Comparison of ENCODE assay signal across 20 cellular contexts in the genomic region with DNA sequence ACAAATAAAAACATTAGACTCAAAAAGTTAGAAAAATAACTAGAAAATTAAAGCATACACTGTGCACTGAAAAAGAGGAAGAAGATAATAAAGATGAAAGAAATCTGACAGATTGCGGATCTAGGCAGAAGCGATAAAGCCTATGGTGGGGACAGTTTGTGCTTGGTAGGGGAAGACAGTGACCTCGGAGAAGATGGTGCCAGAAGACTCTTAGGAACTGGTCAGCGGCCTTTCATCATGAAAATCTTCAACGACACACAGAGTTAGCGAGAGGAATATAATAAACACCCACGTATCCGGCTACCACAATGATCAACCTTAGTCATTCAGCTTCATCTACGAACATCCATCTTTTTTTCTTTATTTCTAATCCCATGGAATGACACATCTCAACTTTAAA.
DNase-seq lines count a peak whose midpoint lies in the region; ATAC-seq and TF ChIP-seq lines count a peak whose summit lies in the region.
"Had no signal": no experiment of that assay in that cellular context is flagged by ENCODE, and none has a peak within 500 bp of the region (broad histone marks: within the 10 kb centered on the region; RNA-seq: fewer than 3 reads in every experiment).

No MANE protein-coding gene starts in this region.

- peaks cover 69% of the 10 kb centered on the region for H3K4me1 Mint-ChIP-seq in glutamatergic neuron (ENCODE audit: low read depth, unreplicated experiment)
- peaks cover 57 to 71% of the 10 kb centered on the region in 2 donors for H3K4me1 Mint-ChIP-seq in natural killer cell treated with Interleukin-12 subunit alpha and Interleukin-12 subunit beta and Interleukin-15 and Interleukin-18, amount 100 ng/mL, for 72 hours (ENCODE audit: low read depth in 2 of 2)

- no peaks in the 10 kb centered on the region for H3K36me3 Mint-ChIP-seq in glutamatergic neuron (ENCODE audit: unreplicated experiment)
- H3K36me3 Mint-ChIP-seq in natural killer cell treated with Interleukin-12 subunit alpha and Interleukin-12 subunit beta and Interleukin-15 and Interleukin-18, amount 100 ng/mL, for 72 hours = no peaks in the 10 kb centered on the region

- H3K27me3 Mint-ChIP-seq in glutamatergic neuron (ENCODE audit: unreplicated experiment) = peaks cover 35% of the 10 kb centered on the region
- H3K27me3 Mint-ChIP-seq in natural killer cell treated with Interleukin-12 subunit alpha and Interleukin-12 subunit beta and Interleukin-15 and Interleukin-18, amount 100 ng/mL, for 72 hours = no peaks in the 10 kb centered on the region
- H3K27me3 Mint-ChIP-seq: activated naive CD4-positive, alpha-beta T cell treated with anti-CD3 and anti-CD28 coated beads, Interleukin-2, amount 10 ng/mL, durations not matched to agents 7 days and 5 days had no signal

- peaks cover 15% of the 10 kb centered on the region for H3K9me3 Mint-ChIP-seq in glutamatergic neuron (ENCODE audit: unreplicated experiment)
- no peaks in the 10 kb centered on the region for H3K9me3 Mint-ChIP-seq in natural killer cell treated with Interleukin-12 subunit alpha and Interleukin-12 subunit beta and Interleukin-15 and Interleukin-18, amount 100 ng/mL, for 72 hours

- H3K27me3 ChIP-seq in skeletal muscle tissue (ENCODE audit: control insufficient read depth in 3 of 3, insufficient read depth in 3 of 3, low read length in 3 of 3) = no peaks in the 10 kb centered on the region
- H3K27me3 ChIP-seq in tibial nerve = no peaks in the 10 kb centered on the region

- no peak overlapping the region for H3K9ac ChIP-seq in skeletal muscle tissue (ENCODE audit: low read depth in 1 of 3, low read length in 3 of 3)

- no peak for ATAC-seq in natural killer cell treated with Interleukin-12 subunit alpha and Interleukin-12 subunit beta and Interleukin-15 and Interleukin-18, amount 100 ng/mL, for 72 hours
- ATAC-seq: GM12878, PC-3 had no signal

- TF ChIP-seq EP300 in tibial nerve (IDR thresholded peaks at IDR 0.05) = no peak

- no peak for TF ChIP-seq CTCF in glutamatergic neuron (IDR thresholded peaks at IDR 0.05; ENCODE audit: partially characterized antibody, unreplicated experiment)
- TF ChIP-seq CTCF in tibial nerve (IDR thresholded peaks at IDR 0.05) = no peak

- H3K4me3 ChIP-seq in skeletal muscle tissue (ENCODE audit: low read length in 3 of 3) = no peak overlapping the region
- H3K4me3 ChIP-seq in tibial nerve = no peak overlapping the region
- H3K4me3 ChIP-seq: GM12878 had no signal

- H3K9me3 ChIP-seq in skeletal muscle tissue (ENCODE audit: control insufficient read depth in 3 of 3, low read length in 3 of 3) (no peaks in the 10 kb centered on the region), tibial nerve (no peaks in the 10 kb centered on the region)

- H3K36me3 ChIP-seq in skeletal muscle tissue (ENCODE audit: control insufficient read depth in 3 of 3, insufficient read depth in 3 of 3, low read length in 3 of 3) = no peaks in the 10 kb centered on the region
- H3K36me3 ChIP-seq in tibial nerve = no peaks in the 10 kb centered on the region

- peak overlapping the region; percentile 52 for H3K4me3 Mint-ChIP-seq in glutamatergic neuron (ENCODE audit: unreplicated experiment)
- H3K4me3 Mint-ChIP-seq in natural killer cell treated with Interleukin-12 subunit alpha and Interleukin-12 subunit beta and Interleukin-15 and Interleukin-18, amount 100 ng/mL, for 72 hours = no peak overlapping the region
- H3K4me3 Mint-ChIP-seq: activated naive CD4-positive, alpha-beta T cell treated with anti-CD3 and anti-CD28 coated beads, Interleukin-2, amount 10 ng/mL, durations not matched to agents 7 days and 5 days; H9 had no signal

- DNase-seq in CD1c-positive myeloid dendritic cell (ENCODE audit: extremely low spot score) (peak; percentile 73), NOMO-1 (lab: John Stamatoyannopoulos, UW; ENCODE audit: unreplicated experiment in 2 of 2) (peak; percentile 46 to 77), glutamatergic neuron (no peak), tibial nerve (ENCODE audit: low spot score in 2 of 2) (no peak), HUDEP-2 (lab: John Stamatoyannopoulos, UW; ENCODE audit: unreplicated experiment in 76 of 76) (no peak), NCI-H2227 treated with DMSO at 0.1 percent for 48 hours (lab: John Stamatoyannopoulos, UW) (no peak)
- no peak for DNase-seq in natural killer cell treated with Interleukin-12 subunit alpha and Interleukin-12 subunit beta and Interleukin-15 and Interleukin-18, amount 100 ng/mL, for 72 hours (ENCODE audit: low spot score)
- DNase-seq: activated CD4-positive, alpha-beta T cell treated with anti-CD3 and anti-CD28 coated beads for 48 hours; activated CD8-positive, alpha-beta memory T cell treated with anti-CD3 and anti-CD28 coated beads, Interleukin-2, amount 50 U/mL, for 48 hours; activated naive CD4-positive, alpha-beta T cell treated with anti-CD3 and anti-CD28 coated beads, Interleukin-2, amount 10 ng/mL, durations not matched to agents 7 days and 5 days; Calu3; effector memory CD4-positive, alpha-beta T cell; H9; NCI-H2029 treated with DMSO at 0.1 percent for 48 hours; NCI-H510A treated with DMSO at 0.1 percent for 48 hours; PC-3; stimulated activated naive CD4-positive, alpha-beta T cell treated with Interleukin-2 at 50 U/mL for 16 hours; T1000 had no signal

- 90 to 92% methylated on average over 9 of the region's 9 CpGs for WGBS in tibial nerve, 2 donors

- H3K27ac Mint-ChIP-seq in glutamatergic neuron (ENCODE audit: unreplicated experiment) = peak overlapping the region; percentile 94
- no peak overlapping the region for H3K27ac Mint-ChIP-seq in natural killer cell treated with Interleukin-12 subunit alpha and Interleukin-12 subunit beta and Interleukin-15 and Interleukin-18, amount 100 ng/mL, for 72 hours
- H3K27ac Mint-ChIP-seq: activated naive CD4-positive, alpha-beta T cell treated with anti-CD3 and anti-CD28 coated beads, Interleukin-2, amount 10 ng/mL, durations not matched to agents 7 days and 5 days had no signal

- peak overlapping the region; percentile 77 for H3K27ac ChIP-seq in skeletal muscle tissue (ENCODE audit: low read depth, low read length)
- peak overlapping the region in 2 of 4 donors; percentile 92 to 94 for H3K27ac ChIP-seq in tibial nerve

- H3K4me1 ChIP-seq in skeletal muscle tissue (ENCODE audit: control insufficient read depth in 3 of 3, insufficient read depth in 3 of 3, low read length in 3 of 3) (peaks cover 59 to 61% (median 60%) of the 10 kb centered on the region in 3 donors), tibial nerve (peaks cover 0 to 72% (median 48%) of the 10 kb centered on the region in 4 donors)

- TF ChIP-seq POLR2A in tibial nerve (IDR thresholded peaks at IDR 0.05) = no peak

Comparison
In these comparisons a context has a peak if more than half of its experiments do, and no peak if none do; other contexts are left out.
1. DNase-seq: peak in CD1c-positive myeloid dendritic cell (single experiment) and NOMO-1 (2 of 2); none in glutamatergic neuron (single experiment), tibial nerve (0 of 2), HUDEP-2 (0 of 76), natural killer cell treated with Interleukin-12 subunit alpha and Interleukin-12 subunit beta and Interleukin-15 and Interleukin-18, amount 100 ng/mL, for 72 hours (single experiment) and NCI-H2227 treated with DMSO at 0.1 percent for 48 hours (single experiment).